ENCODE assay signal across 9 cellular contexts in genomic region chr17:72877348-72877747, GRCh38.
"Had no signal": no experiment of that assay in that cellular context is flagged by ENCODE, and none has a peak within 500 bp of the region (broad histone marks: within the 10 kb centered on the region; RNA-seq: fewer than 3 reads in every experiment).

No MANE protein-coding gene starts in this region.

- H3K36me3 ChIP-seq: HAP-1 had no signal

- H3K27ac ChIP-seq: GM23248 had no signal

- H2AFZ ChIP-seq: GM23248 had no signal

- H3K4me3 ChIP-seq: GM23248, HAP-1, K562 had no signal

- H3K4me1 ChIP-seq: HAP-1 had no signal

- DNase-seq: GM23248, GOT3, H7, HFFc6, KG1 had no signal

- H3K9ac ChIP-seq: GM23248 had no signal

- ATAC-seq: HCT116, K562 had no signal

- FAIRE-seq: HTR-8/SVneo, K562 had no signal
